ENCODE assay signal across 27 cellular contexts in the genomic region with DNA sequence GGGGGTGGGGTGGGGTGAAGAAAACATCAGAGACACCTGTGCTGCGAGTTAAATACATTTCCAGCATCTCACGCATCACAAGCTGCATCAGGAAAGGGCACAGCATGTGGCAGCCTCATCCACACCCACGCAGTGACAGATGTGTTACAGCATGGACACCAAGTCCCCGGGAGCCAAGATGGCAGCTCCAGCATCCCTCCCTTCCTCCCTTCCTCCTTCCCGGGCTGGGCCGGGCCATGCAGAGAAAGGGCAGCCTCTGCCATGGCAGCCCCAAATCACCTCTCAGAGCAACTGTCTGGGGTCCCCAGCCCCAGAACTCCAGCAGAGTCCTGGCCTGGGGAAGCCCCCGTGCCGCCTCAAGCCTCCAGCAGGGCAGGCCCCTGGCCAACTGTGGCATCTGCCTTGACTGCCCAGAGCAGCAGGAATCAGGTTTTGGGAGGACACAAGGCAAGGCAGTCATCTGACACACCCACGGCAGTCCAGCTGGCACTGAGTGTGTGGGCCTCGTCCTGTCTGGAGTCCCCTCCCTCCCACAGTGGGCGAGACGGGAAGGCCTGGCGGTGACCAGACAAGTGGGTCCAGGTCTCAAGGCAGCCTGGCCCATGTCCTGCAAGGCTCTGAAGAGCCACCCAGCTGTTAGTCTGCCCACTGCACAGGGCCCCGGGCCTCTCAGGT. TPM values are rescaled to one million over a fixed set of nuclear protein-coding genes. Genes with fewer than 3 reads are reported as not detected.
DNase-seq lines count a peak whose midpoint lies in the region; ATAC-seq, FAIRE-seq and TF ChIP-seq lines count a peak whose summit lies in the region.
"Had no signal": no experiment of that assay in that cellular context is flagged by ENCODE, and none has a peak within 500 bp of the region (broad histone marks: within the 10 kb centered on the region; RNA-seq: fewer than 3 reads in every experiment).

No MANE protein-coding gene starts in this region.

- TF ChIP-seq RAD21 in H1 (IDR thresholded peaks at IDR 0.05 in 1 of 2, conservative IDR thresholded peaks at IDR 0.05 in 1 of 2; ENCODE audit: low read depth in 2 of 2, low read length in 2 of 2), result no peak

- no peak overlapping the region for H4K8ac ChIP-seq in H1 (ENCODE audit: extremely low read depth, insufficient read depth, low read length)

- no peak overlapping the region for H2BK120ac ChIP-seq in H1 (replicated peaks; ENCODE audit: low read depth, low read length)

- intact Hi-C loops in sciatic nerve (cut with DNase I), result no loop called here

- no peaks in the 10 kb centered on the region for H3K23me2 ChIP-seq in H1 (ENCODE audit: low read depth, low read length)

- WGBS in H1 (ENCODE audit: extremely low coverage in 1 of 2, insufficient coverage in 1 of 2, insufficient read length in 1 of 2, insufficient replicate concordance in 2 of 2, low coverage in 1 of 2, low lambda C conversion rate in 2 of 2, missing lambda C conversion rate in 1 of 2), 2 experiments, result 88% methylated on average over 14 of the region's 14 CpGs; no CpG with 5 or more reads in 1 of the 2 experiments
- WGBS in small intestine, 3 donors, result 80 to 81% (median 81%) methylated on average over 14 of the region's 14 CpGs

- peaks cover 41 to 70% (median 63%) of the 10 kb centered on the region in 10 experiments for H3K4me1 ChIP-seq in BLaER1 treated with 17β-estradiol and CSF1 and Interleukin-3, amounts not matched to agents 10 nM and 100 nM
- H3K4me1 ChIP-seq in H1 (replicated peaks in 1 of 4; ENCODE audit: control insufficient read depth in 3 of 4, insufficient read depth in 4 of 4, low read length in 3 of 4), result peaks cover 0 to 21% (median 9%) of the 10 kb centered on the region in 4 experiments; a peak in 6 of 7 replicates
- H3K4me1 ChIP-seq in small intestine (ENCODE audit: control insufficient read depth in 2 of 2, insufficient read depth in 1 of 2, low read depth in 1 of 2, low read length in 1 of 2), result peaks cover 0 to 4% of the 10 kb centered on the region in 2 donors

- no peak overlapping the region for H3K14ac ChIP-seq in H1 (ENCODE audit: insufficient read length)

- no peak overlapping the region for H3K56ac ChIP-seq in H1 (replicated peaks; ENCODE audit: insufficient read length, low read depth, low read length)

- DNase-seq in NCI-H2171 treated with DMSO at 0.1 percent for 48 hours (lab: John Stamatoyannopoulos, UW) (peak; percentile 64), H1 (ENCODE audit: low read depth in 1 of 2, low spot score in 2 of 2) (no peak), occipital lobe (lab: John Stamatoyannopoulos, UW) (peak; percentile 36), sciatic nerve (ENCODE audit: low spot score) (no peak), small intestine (no peak), cortex of kidney (lab: John Stamatoyannopoulos, UW) (no peak)
- DNase-seq: activated CD4-positive, alpha-beta memory T cell treated with anti-CD3 and anti-CD28 coated beads for 36 hours; activated CD4-positive, CD25-positive, alpha-beta regulatory T cell treated with anti-CD3 and anti-CD28 coated beads, Interleukin-2, amount 50 U/mL, for 72 hours; activated CD8-positive, alpha-beta memory T cell treated with anti-CD3 and anti-CD28 coated beads, Interleukin-2, amount 50 U/mL, for 48 hours; CD4-positive, CD25-positive, alpha-beta regulatory T cell; NCI-H1048; NCI-H187 treated with DMSO at 0.1 percent for 48 hours; nucleus accumbens; RPMI8226; stimulated activated CD4-positive, alpha-beta T cell treated with anti-CD3 and anti-CD28 coated beads, Interleukin-2, amount 100 ng/mL, for 48 hours had no signal

- H4K91ac ChIP-seq in H1 (replicated peaks; ENCODE audit: insufficient read length, low read length), result no peak overlapping the region

- no peaks in the 10 kb centered on the region for H3K79me2 ChIP-seq in H1 (ENCODE audit: control insufficient read depth in 1 of 2, insufficient read depth in 2 of 2, low read length in 2 of 2)
- H3K79me2 ChIP-seq: hepatocyte had no signal

- POLR2A ChIA-PET in H1 (lab: Charles Lee; ENCODE audit: partially characterized antibody), result interaction anchor here (0.9 to 5.8 kb wide), 5 partner anchors 11 to 81 kb away, joined by 3 to 84 read pairs (median 3); a partner anchor contains a TSS

- H4K5ac ChIP-seq in H1 (ENCODE audit: insufficient read length, low read depth, low read length), result no peak overlapping the region

- ATAC-seq in sciatic nerve, result no peak
- ATAC-seq: gastroesophageal sphincter had no signal

- H3K79me1 ChIP-seq in H1 (ENCODE audit: low read depth, low read length), result no peaks in the 10 kb centered on the region; the same call in 1 of the 2 replicates

- no peak overlapping the region for H2BK5ac ChIP-seq in H1 (ENCODE audit: low read depth, low read length)

- H2BK15ac ChIP-seq in H1 (ENCODE audit: low read length), result no peak overlapping the region

- no peak for TF ChIP-seq EP300 in H1 (IDR thresholded peaks at IDR 0.05; ENCODE audit: borderline replicate concordance in 1 of 2, low read depth in 2 of 2, low read length in 2 of 2)

- CTCF ChIA-PET in H1 (lab: Charles Lee; ENCODE audit: partially characterized antibody), result interaction anchor here (1.0 to 1.6 kb wide), 5 partner anchors 9 to 54 kb away, joined by 3 to 8 read pairs (median 3); no protein-coding TSS in a partner anchor

- H3K4me2 ChIP-seq in BLaER1 treated with 17β-estradiol and CSF1 and Interleukin-3, amounts not matched to agents 10 nM and 100 nM, result peak overlapping the region in 7 of 11 experiments; percentile 8 to 94 (median 84); a peak in 6 of 22 replicates
- H3K4me2 ChIP-seq in H1 (ENCODE audit: insufficient read depth in 1 of 2, low read depth in 2 of 2, low read length in 2 of 2), result no peak overlapping the region
- H3K4me2 ChIP-seq: hepatocyte had no signal

- no peak overlapping the region for H3K9ac ChIP-seq in BLaER1 treated with 17β-estradiol and CSF1 and Interleukin-3, amounts not matched to agents 10 nM and 100 nM
- no peak overlapping the region for H3K9ac ChIP-seq in H1 (replicated peaks in 1 of 4; ENCODE audit: extremely low read depth in 1 of 4, low read depth in 3 of 4, low read length in 3 of 4)

- peaks cover 46 to 97% (median 89%) of the 10 kb centered on the region in 11 experiments; a peak in 21 of 22 replicates for H4K20me1 ChIP-seq in BLaER1 treated with 17β-estradiol and CSF1 and Interleukin-3, amounts not matched to agents 10 nM and 100 nM
- peaks cover 8 to 21% of the 10 kb centered on the region in 2 experiments for H4K20me1 ChIP-seq in H1 (replicated peaks in 1 of 2; ENCODE audit: control insufficient read depth in 1 of 2, insufficient read depth in 2 of 2, low read length in 2 of 2)

- no peak overlapping the region for H2BK12ac ChIP-seq in H1 (ENCODE audit: low read depth, low read length)

- no peak overlapping the region for H3K23ac ChIP-seq in H1 (ENCODE audit: insufficient read length)

- H3K9me3 ChIP-seq in BLaER1 treated with 17β-estradiol and CSF1 and Interleukin-3, amounts not matched to agents 10 nM and 100 nM (replicated peaks in 1 of 11), result no peaks in the 10 kb centered on the region
- no peaks in the 10 kb centered on the region for H3K9me3 ChIP-seq in H1 (ENCODE audit: insufficient read depth in 2 of 2, low read depth in 1 of 2, low read length in 1 of 2)
- H3K9me3 ChIP-seq in small intestine (ENCODE audit: control insufficient read depth, low read depth), result no peaks in the 10 kb centered on the region
- H3K9me3 ChIP-seq: gastroesophageal sphincter, upper lobe of left lung had no signal

- no peak overlapping the region for H3K27ac ChIP-seq in BLaER1 treated with 17β-estradiol and CSF1 and Interleukin-3, amounts not matched to agents 10 nM and 100 nM
- no peak overlapping the region for H3K27ac ChIP-seq in H1 (ENCODE audit: low read depth, low read length)
- no peak overlapping the region for H3K27ac ChIP-seq in small intestine (ENCODE audit: low read depth in 1 of 2, low read length in 1 of 2)
- H3K27ac ChIP-seq: gastroesophageal sphincter, hepatocyte, SK-N-MC, upper lobe of left lung had no signal

- TF ChIP-seq POLR2A in H1 (IDR thresholded peaks at IDR 0.05; ENCODE audit: control extremely low read depth in 1 of 2, low read depth in 2 of 2, low read length in 2 of 2), result no peak

- no peak overlapping the region for H3K4ac ChIP-seq in H1 (replicated peaks; ENCODE audit: insufficient read length, low read depth, low read length)

- no peak overlapping the region for H3K4me3 ChIP-seq in BLaER1 treated with 17β-estradiol and CSF1 and Interleukin-3, amounts not matched to agents 10 nM and 100 nM
- H3K4me3 ChIP-seq in H1 (ENCODE audit: extremely low read depth in 1 of 4, insufficient read depth in 2 of 4, low read depth in 3 of 4, low read length in 4 of 4) (no peak overlapping the region), small intestine (ENCODE audit: low read depth in 1 of 2, low read length in 2 of 2) (no peak overlapping the region)
- H3K4me3 ChIP-seq: gastroesophageal sphincter, hepatocyte, SK-N-MC, upper lobe of left lung had no signal

- no peak overlapping the region for H2BK20ac ChIP-seq in H1 (ENCODE audit: low read length)

- no peak overlapping the region for H2AFZ ChIP-seq in H1 (ENCODE audit: low read length)
- H2AFZ ChIP-seq: hepatocyte had no signal

- no peak overlapping the region for H2AK5ac ChIP-seq in H1 (ENCODE audit: low read depth, low read length)

- TF ChIP-seq CTCF in H1 (IDR thresholded peaks at IDR 0.05; ENCODE audit: control extremely low read depth in 1 of 3, insufficient read depth in 1 of 3, low read depth in 1 of 3, low read length in 3 of 3), result no peak

- H3K27me3 ChIP-seq in BLaER1 treated with 17β-estradiol and CSF1 and Interleukin-3, amounts not matched to agents 10 nM and 100 nM, result no peaks in the 10 kb centered on the region; a peak in 1 of 22 replicates
- H3K27me3 ChIP-seq in H1 (replicated peaks in 1 of 4; ENCODE audit: control insufficient read depth in 3 of 4, extremely low read depth in 1 of 4, insufficient read depth in 3 of 4, low read length in 3 of 4), result no peaks in the 10 kb centered on the region; a peak in 1 of 7 replicates
- H3K27me3 ChIP-seq in small intestine (ENCODE audit: control insufficient read depth in 2 of 2, insufficient read depth in 2 of 2, low read length in 2 of 2), result no peaks in the 10 kb centered on the region
- H3K27me3 ChIP-seq: gastroesophageal sphincter, hepatocyte, upper lobe of left lung had no signal

- no peak overlapping the region for H3K18ac ChIP-seq in H1 (ENCODE audit: extremely low read depth, low read length)

- FAIRE-seq in H1 (lab: Jason Lieb, UNC) (no peak), small intestine (lab: Jason Lieb, UNC) (no peak)
- FAIRE-seq: bronchial epithelial cell, GM12892 had no signal

- H3K36me3 ChIP-seq in BLaER1 treated with 17β-estradiol and CSF1 and Interleukin-3, amounts not matched to agents 10 nM and 100 nM, result peaks cover 45 to 61% (median 56%) of the 10 kb centered on the region in 11 experiments
- H3K36me3 ChIP-seq in H1 (ENCODE audit: control insufficient read depth in 2 of 4, insufficient read depth in 4 of 4, low read length in 3 of 4) (peaks cover 23 to 39% (median 36%) of the 10 kb centered on the region in 4 experiments), small intestine (ENCODE audit: control insufficient read depth in 2 of 2, insufficient read depth in 2 of 2, low read length in 2 of 2) (peaks cover 10 to 15% of the 10 kb centered on the region in 2 donors)

RNA-seq across cellular contexts. Expression of a gene that starts 6.2 kb away (rescaled TPM):
- 6.1 and 7.7 TPM in 2 replicates for total RNA-seq in H1 (2021; fragmentation: NEBNext Ultra II Directional; extraction: Animal tissue kit (Norgen Biotek cat#: 25700))
- 9.7 and 12.1 TPM in 2 replicates for polyA plus RNA-seq in H1 (2011; rRNA removed)
- polyA plus RNA-seq in H1 (2011; cell fraction: cytosol; rRNA removed), result 6.3 TPM
- 4.4 TPM for polyA plus RNA-seq in H1 (2011; cell fraction: nucleus; rRNA removed)
- 2.5 to 6.1 TPM (median 4.8 TPM) in 3 of 4 replicates, not detected in the other for polyA plus RNA-seq in H1 (2012, experiment 1 of 2)
- polyA plus RNA-seq in H1 (2012, experiment 2 of 2), result 8.5 TPM
- polyA plus RNA-seq in H1 (2013, experiment 1 of 2), result 4.4 TPM
- 4.2 TPM for polyA plus RNA-seq in H1 (2013, experiment 2 of 2)
- 0.60 TPM in 1 of 2 replicates, not detected in the other for polyA minus RNA-seq in H1 (2011; rRNA and poly(A)+ RNA removed)
- polyA minus RNA-seq in H1 (2011; cell fraction: cytosol; rRNA and poly(A)+ RNA removed), result 18.3 TPM
- polyA minus RNA-seq in H1 (2011; cell fraction: nucleus; rRNA and poly(A)+ RNA removed), result 9.5 TPM
- total RNA-seq in occipital lobe, result 2.0 TPM
- total RNA-seq in sciatic nerve, result 9.2 TPM
- polyA plus RNA-seq in small intestine, result 1 to 10 TPM in 1 of 3 donors, not detected in 2; 2.1 TPM
- total RNA-seq: bronchial epithelial cell; Daoy; H4; T-helper 1 cell treated with Interleukin-12 subunit alpha and Interleukin-12 subunit beta and Interleukin-4 antibody, amounts not matched to agents 30 ng/mL and 1 ng/mL, for 36 hours had no signal
- polyA plus RNA-seq: fibroblast of lung had no signal

RNA-seq across cellular contexts. Expression of a gene that starts 17.6 kb away (rescaled TPM):
- total RNA-seq in H1 (2021; fragmentation: NEBNext Ultra II Directional; extraction: Animal tissue kit (Norgen Biotek cat#: 25700)), result 82.4 and 82.5 TPM in 2 replicates
- polyA plus RNA-seq in H1 (2011; rRNA removed) (38.3 and 47.1 TPM in 2 replicates), small intestine (10 to 100 TPM; 16.8 to 23.8 (median 19.0) TPM)
- 43.1 TPM for polyA plus RNA-seq in H1 (2011; cell fraction: cytosol; rRNA removed)
- polyA plus RNA-seq in H1 (2011; cell fraction: nucleus; rRNA removed), result 36.4 TPM
- polyA plus RNA-seq in H1 (2012, experiment 1 of 2), result 46.2 to 49.1 TPM (median 47.6 TPM) in 4 replicates
- polyA plus RNA-seq in H1 (2012, experiment 2 of 2), result 29.4 TPM
- 33.3 TPM for polyA plus RNA-seq in H1 (2013, experiment 1 of 2)
- polyA plus RNA-seq in H1 (2013, experiment 2 of 2), result 31.7 TPM
- 15.4 and 15.8 TPM in 2 replicates for polyA minus RNA-seq in H1 (2011; rRNA and poly(A)+ RNA removed)
- 27.0 TPM for polyA minus RNA-seq in H1 (2011; cell fraction: cytosol; rRNA and poly(A)+ RNA removed)
- polyA minus RNA-seq in H1 (2011; cell fraction: nucleus; rRNA and poly(A)+ RNA removed), result 21.5 TPM
- total RNA-seq in occipital lobe (31.4 TPM), sciatic nerve (32.5 TPM)

RNA-seq across cellular contexts. Expression of a gene that starts 26.5 kb away (rescaled TPM):
- total RNA-seq in H1 (2021; fragmentation: NEBNext Ultra II Directional; extraction: Animal tissue kit (Norgen Biotek cat#: 25700)), result not detected in 2 replicates
- 0.15 and 0.17 TPM in 2 replicates for polyA plus RNA-seq in H1 (2011; rRNA removed)
- polyA plus RNA-seq in H1 (2011; cell fraction: cytosol; rRNA removed), result 0.12 TPM
- polyA plus RNA-seq in H1 (2011; cell fraction: nucleus; rRNA removed), result 0.26 TPM
- polyA plus RNA-seq in H1 (2012, experiment 1 of 2), result 0.08 to 0.36 TPM (median 0.20 TPM) in 4 replicates
- not detected for polyA plus RNA-seq in H1 (2012, experiment 2 of 2)
- polyA plus RNA-seq in H1 (2013, experiment 1 of 2), result 0.04 TPM
- 0.06 TPM for polyA plus RNA-seq in H1 (2013, experiment 2 of 2)
- polyA minus RNA-seq in H1 (2011; rRNA and poly(A)+ RNA removed), result 0.12 and 0.25 TPM in 2 replicates
- not detected for polyA minus RNA-seq in H1 (2011; cell fraction: cytosol; rRNA and poly(A)+ RNA removed)
- polyA minus RNA-seq in H1 (2011; cell fraction: nucleus; rRNA and poly(A)+ RNA removed), result 0.20 TPM
- total RNA-seq in occipital lobe, result not detected
- total RNA-seq in sciatic nerve, result not detected
- under 1 TPM in 1 of 3 donors, not detected in 2; 0.27 TPM for polyA plus RNA-seq in small intestine
- total RNA-seq: activated CD4-positive, alpha-beta memory T cell treated with anti-CD3 and anti-CD28 coated beads for 36 hours; bronchial epithelial cell; CD4-positive, CD25-positive, alpha-beta regulatory T cell; Daoy; fibroblast of lung; gastroesophageal sphincter; H4; mesenteric fat pad; T-helper 1 cell treated with Interleukin-12 subunit alpha and Interleukin-12 subunit beta and Interleukin-4 antibody, amounts not matched to agents 30 ng/mL and 1 ng/mL, for 36 hours; upper lobe of left lung had no signal
- polyA plus RNA-seq: CD4-positive, CD25-positive, alpha-beta regulatory T cell; fibroblast of lung had no signal

Comparison
In these comparisons a context has a peak if more than half of its experiments do, and no peak if none do; other contexts are left out.
1. H3K4me2 ChIP-seq: peak in BLaER1 treated with 17β-estradiol and CSF1 and Interleukin-3, amounts not matched to agents 10 nM and 100 nM (7 of 11); none in H1 (0 of 2).
2. DNase-seq: peak in NCI-H2171 treated with DMSO at 0.1 percent for 48 hours (single experiment) and occipital lobe (single experiment); none in H1 (0 of 2), sciatic nerve (single experiment), small intestine (single experiment) and cortex of kidney (single experiment).